Comparison of ENCODE assay signal across 8 cellular contexts in genomic region chr1:40690919-40691537, GRCh38. TPM values are rescaled to one million over a fixed set of nuclear protein-coding genes. Genes with fewer than 3 reads are reported as not detected.
DNase-seq lines count a peak whose midpoint lies in the region; TF ChIP-seq lines count a peak whose summit lies in the region.

No MANE protein-coding gene starts in this region.

- H3K27me3 ChIP-seq in liver (ENCODE audit: control insufficient read depth in 4 of 4, insufficient read depth in 4 of 4, low read length in 3 of 4) = no peaks in the 10 kb centered on the region
- no peaks in the 10 kb centered on the region for H3K27me3 ChIP-seq in tibial nerve

- 17% methylated on average over 17 of the region's 17 CpGs for WGBS in liver
- WGBS in tibial nerve, 2 donors = 14 to 17% methylated on average over 17 of the region's 17 CpGs

- peaks cover 69% of the 10 kb centered on the region for H3K36me3 Mint-ChIP-seq in activated T-cell treated with anti-CD3 and anti-CD28 coated beads, Interleukin-2, amount 50 U/mL, for 24 hours (ENCODE audit: low read depth)

- peak overlapping the region; percentile 10 to 29 for H3K9ac ChIP-seq in liver (ENCODE audit: low read depth in 1 of 2, low read length in 2 of 2)

- TF ChIP-seq EP300 in tibial nerve (IDR thresholded peaks at IDR 0.05) = no peak

- peak overlapping the region; percentile 89 to 99 for H3K27ac ChIP-seq in liver (ENCODE audit: low read depth in 1 of 2, low read length in 2 of 2)
- H3K27ac ChIP-seq in tibial nerve = peak overlapping the region; percentile 98 to 100 (median 99)

- no peaks in the 10 kb centered on the region for H3K27me3 Mint-ChIP-seq in activated T-cell treated with anti-CD3 and anti-CD28 coated beads, Interleukin-2, amount 50 U/mL, for 24 hours

- H3K4me1 ChIP-seq in liver (ENCODE audit: control insufficient read depth in 4 of 4, insufficient read depth in 4 of 4, low read length in 3 of 4) (peaks cover 0 to 31% (median 27%) of the 10 kb centered on the region in 4 donors), tibial nerve (peaks cover 0 to 42% (median 9%) of the 10 kb centered on the region in 4 donors)

- peak overlapping the region; percentile 99 for H3K27ac Mint-ChIP-seq in activated T-cell treated with anti-CD3 and anti-CD28 coated beads, Interleukin-2, amount 50 U/mL, for 24 hours

- H3K9me3 Mint-ChIP-seq in activated T-cell treated with anti-CD3 and anti-CD28 coated beads, Interleukin-2, amount 50 U/mL, for 24 hours = no peaks in the 10 kb centered on the region

- peak overlapping the region; percentile 99 for H3K4me3 Mint-ChIP-seq in activated T-cell treated with anti-CD3 and anti-CD28 coated beads, Interleukin-2, amount 50 U/mL, for 24 hours

- peak overlapping the region; percentile 89 for H3K4me3 ChIP-seq in astrocyte of the cerebellum (ENCODE audit: low read depth, low read length)
- peak overlapping the region; percentile 81 to 95 (median 95) for H3K4me3 ChIP-seq in liver (ENCODE audit: low read depth in 1 of 3, low read length in 3 of 3)
- peak overlapping the region; percentile 64 to 96 (median 79) for H3K4me3 ChIP-seq in tibial nerve

- peaks cover 0 to 5% (median 0%) of the 10 kb centered on the region in 4 donors for H3K36me3 ChIP-seq in liver (ENCODE audit: control insufficient read depth in 4 of 4, insufficient read depth in 3 of 4, low read depth in 1 of 4, low read length in 3 of 4)
- H3K36me3 ChIP-seq in tibial nerve = peaks cover 0 to 30% (median 0%) of the 10 kb centered on the region in 3 donors

- DNase-seq in activated T-cell treated with anti-CD3 and anti-CD28 coated beads, Interleukin-2, amount 50 U/mL, for 24 hours = no peak
- no peak for DNase-seq in activated T-cell treated with anti-CD3 and anti-CD28 coated beads, Interleukin-2, amount 50 U/mL, for 1 hour
- DNase-seq in astrocyte of the cerebellum (ENCODE audit: low read depth) (no peak), tibial nerve (ENCODE audit: low spot score in 2 of 2) (no peak), NCI-H2081 treated with DMSO at 0.1 percent for 48 hours (lab: John Stamatoyannopoulos, UW) (no peak), DMS 273 (lab: John Stamatoyannopoulos, UW; ENCODE audit: unreplicated experiment) (no peak), DMS153 treated with DMSO at 0.1 percent for 48 hours (lab: John Stamatoyannopoulos, UW; ENCODE audit: unreplicated experiment) (no peak)

- peak in 1 of 2 donors; percentile 25 for TF ChIP-seq RAD21 in liver (IDR thresholded peaks at IDR 0.05)

- no peaks in the 10 kb centered on the region for H3K9me3 ChIP-seq in liver (ENCODE audit: control insufficient read depth in 4 of 4, low read length in 3 of 4)
- H3K9me3 ChIP-seq in tibial nerve = no peaks in the 10 kb centered on the region

- no peak for TF ChIP-seq POLR2A in tibial nerve (IDR thresholded peaks at IDR 0.05)

- in situ Hi-C loops in astrocyte of the cerebellum (cut with HindIII; ENCODE audit: low sequenced_read_pairs) = no loop called here

- H3K4me1 Mint-ChIP-seq in activated T-cell treated with anti-CD3 and anti-CD28 coated beads, Interleukin-2, amount 50 U/mL, for 24 hours (ENCODE audit: low read depth) = peaks cover 56% of the 10 kb centered on the region

- TF ChIP-seq CTCF in astrocyte of the cerebellum (IDR thresholded peaks at IDR 0.05; ENCODE audit: low read depth, low read length, missing control alignments) = no peak
- TF ChIP-seq CTCF in liver (IDR thresholded peaks at IDR 0.05; ENCODE audit: low read depth, low read length, missing input control) = no peak
- TF ChIP-seq CTCF in tibial nerve (IDR thresholded peaks at IDR 0.05) = no peak

TF ChIP-seq in liver, 16 proteins besides CTCF, POLR2A, EP300 and RAD21:
- no peak for TF ChIP-seq YY1 (IDR thresholded peaks at IDR 0.05)
- TF ChIP-seq SP1 (IDR thresholded peaks at IDR 0.05) = no peak
- peak; percentile 5 for TF ChIP-seq HNF4G (IDR thresholded peaks at IDR 0.05)
- TF ChIP-seq NR2F2 (IDR thresholded peaks at IDR 0.05) = peak; percentile 76

RNA-seq across cellular contexts. Expression of gene NFYC, which starts 0.5 kb away (rescaled TPM):
- 10 to 100 TPM; 27.4 to 28.1 TPM for total RNA-seq in liver
- 10 to 100 TPM; 18.3 to 26.3 TPM for polyA plus RNA-seq in liver
- total RNA-seq in tibial nerve = 10 to 100 TPM; 30.3 to 36.3 (median 33.3) TPM

RNA-seq across cellular contexts. Expression of gene RIMS3, which starts 25.5 kb away (rescaled TPM):
- 1 to 10 TPM; 1.0 to 2.2 TPM for total RNA-seq in liver
- under 1 TPM; 0.22 to 0.53 TPM for polyA plus RNA-seq in liver
- total RNA-seq in tibial nerve = 1 to 10 TPM; 2.1 to 6.9 (median 4.0) TPM
